Comparison of ENCODE assay signal across 21 cellular contexts in the genomic region with DNA sequence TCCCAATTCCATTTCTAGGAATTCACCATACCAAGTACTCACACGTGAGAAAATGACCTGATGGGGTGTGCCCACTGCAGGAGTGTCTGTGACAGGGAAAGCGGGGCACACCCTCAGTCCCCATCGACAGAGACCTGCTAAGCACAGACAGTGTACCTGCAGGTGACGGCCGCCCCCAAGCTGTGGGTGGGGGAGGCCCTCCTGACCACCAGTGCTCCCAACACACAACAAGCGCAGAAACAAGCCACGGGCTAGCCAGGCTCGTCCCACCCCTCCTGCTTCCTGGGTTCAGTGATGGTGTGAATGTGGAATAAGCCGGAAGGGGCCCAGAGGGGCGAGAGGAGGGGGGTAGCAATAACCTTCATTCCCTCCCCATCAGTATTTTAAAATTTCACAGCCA. TPM values are rescaled to one million over a fixed set of nuclear protein-coding genes. Genes with fewer than 3 reads are reported as not detected.
DNase-seq lines count a peak whose midpoint lies in the region; ATAC-seq and TF ChIP-seq lines count a peak whose summit lies in the region.
"Had no signal": no experiment of that assay in that cellular context is flagged by ENCODE, and none has a peak within 500 bp of the region (broad histone marks: within the 10 kb centered on the region; RNA-seq: fewer than 3 reads in every experiment).

No MANE protein-coding gene starts in this region.

- TF ChIP-seq RAD21 in HCT116 (IDR thresholded peaks at IDR 0.05; ENCODE audit: low read depth) (no peak), liver (IDR thresholded peaks at IDR 0.05) (no peak)

- no peak for DNase-seq in HCT116 (ENCODE audit: low read depth, low spot score)
- DNase-seq in body of pancreas = no peak
- no peak for DNase-seq in C1 segment of cervical spinal cord (lab: John Stamatoyannopoulos, UW)
- DNase-seq in H7 = no peak
- DNase-seq: activated gamma-delta T cell; activated T-cell treated with anti-CD3 and anti-CD28 coated beads for 4 hours; central memory CD4-positive, alpha-beta T cell; Kasumi-1; SIG-M5; stimulated activated CD4-positive, alpha-beta T cell treated with anti-CD3 and anti-CD28 coated beads, Interleukin-1b, Interleukin-23, amount 100 ng/mL, for 48 hours; stimulated activated naive CD4-positive, alpha-beta T cell treated with Interleukin-2 at 50 U/mL for 16 hours had no signal

- H3K9ac ChIP-seq in HCT116 (ENCODE audit: low read length) (no peak overlapping the region), liver (ENCODE audit: low read depth in 1 of 2, low read length in 2 of 2) (peak overlapping the region in 1 of 2 donors; percentile 12), skeletal muscle tissue (ENCODE audit: low read depth in 1 of 3, low read length in 3 of 3) (peak overlapping the region in 1 of 3 donors; percentile 64)

- TF ChIP-seq POLR2A in HCT116 (IDR thresholded peaks at IDR 0.05; ENCODE audit: borderline replicate concordance, extremely low read depth, insufficient read depth, insufficient read length) (no peak), body of pancreas (IDR thresholded peaks at IDR 0.05) (no peak), GM18505 (IDR thresholded peaks at IDR 0.05; ENCODE audit: borderline replicate concordance, extremely low read depth, insufficient read depth, insufficient read length) (no peak)

- peak overlapping the region; percentile 83 for H3K4me2 ChIP-seq in HCT116 (ENCODE audit: low read length)

- H3K4me1 ChIP-seq in HCT116 (ENCODE audit: control insufficient read depth in 1 of 2, insufficient read depth in 2 of 2, low read length in 2 of 2) = peaks cover 47 to 55% of the 10 kb centered on the region in 2 experiments
- H3K4me1 ChIP-seq in body of pancreas = peaks cover 44% of the 10 kb centered on the region
- H3K4me1 ChIP-seq in liver (ENCODE audit: control insufficient read depth in 4 of 4, insufficient read depth in 4 of 4, low read length in 3 of 4) = peaks cover 12 to 53% (median 42%) of the 10 kb centered on the region in 4 donors
- peaks cover 38 to 48% (median 45%) of the 10 kb centered on the region in 3 donors for H3K4me1 ChIP-seq in skeletal muscle tissue (ENCODE audit: control insufficient read depth in 3 of 3, insufficient read depth in 3 of 3, low read length in 3 of 3)

- H3K27ac ChIP-seq in HCT116 (ENCODE audit: low read depth, low read length) (no peak overlapping the region), body of pancreas (peak overlapping the region in 3 of 4 donors; percentile 77 to 90 (median 90)), liver (ENCODE audit: low read depth in 1 of 2, low read length in 2 of 2) (peak overlapping the region; percentile 63 to 88), skeletal muscle tissue (ENCODE audit: low read depth, low read length) (peak overlapping the region; percentile 0)
- H3K27ac ChIP-seq: foreskin keratinocyte had no signal

- H3K27me3 ChIP-seq in HCT116 (ENCODE audit: insufficient read depth, low read length) = no peaks in the 10 kb centered on the region
- no peaks in the 10 kb centered on the region for H3K27me3 ChIP-seq in body of pancreas
- H3K27me3 ChIP-seq in liver (ENCODE audit: control insufficient read depth in 4 of 4, insufficient read depth in 4 of 4, low read length in 3 of 4) = no peaks in the 10 kb centered on the region
- no peaks in the 10 kb centered on the region for H3K27me3 ChIP-seq in skeletal muscle tissue (ENCODE audit: control insufficient read depth in 3 of 3, insufficient read depth in 3 of 3, low read length in 3 of 3)
- no peaks in the 10 kb centered on the region for H3K27me3 ChIP-seq in H7 (ENCODE audit: control insufficient read depth, insufficient read depth, low read length)
- H3K27me3 ChIP-seq: BE2C, foreskin keratinocyte, pancreas, Peyer's patch had no signal

- no TSS peak for BruUV-seq in HCT116 (replicated peaks; lab: Mats Ljungman, UMichigan)

- POLR2A ChIA-PET in HCT116 (lab: Charles Lee) = interaction anchor here (0.6 kb wide), 1 partner anchor 87 kb away, joined by 4 read pairs; no protein-coding TSS in a partner anchor

- CTCF ChIA-PET in HCT116 (lab: Charles Lee) = interaction anchor here (1.0 to 2.5 kb wide), 8 partner anchors 10 to 175 kb away, joined by 3 to 22 read pairs (median 6); no protein-coding TSS in a partner anchor

- TF ChIP-seq CTCF in HCT116 (IDR thresholded peaks at IDR 0.05 in 2 of 3, conservative IDR thresholded peaks at IDR 0.05 in 1 of 3; ENCODE audit: borderline replicate concordance in 1 of 3, insufficient read depth in 1 of 3, low read depth in 2 of 3, low read length in 2 of 3) (no peak), body of pancreas (IDR thresholded peaks at IDR 0.05) (no peak), liver (IDR thresholded peaks at IDR 0.05; ENCODE audit: low read depth, low read length, missing input control) (no peak)

- peaks cover 38% of the 10 kb centered on the region; the same call in 1 of the 2 replicates for H4K20me1 ChIP-seq in HCT116 (ENCODE audit: insufficient read depth)

- RAD21 ChIA-PET in HCT116 (lab: Charles Lee; ENCODE audit: low non-redundant PET in 1 of 2, low total read pairs in 2 of 2, uncharacterized antibody in 2 of 2, unreplicated experiment in 2 of 2) = interaction anchor here in 1 of 2 experiments (1.0 kb wide), 1 partner anchor 175 kb away, joined by 3 read pairs; no protein-coding TSS in a partner anchor

- H3K36me3 ChIP-seq in HCT116 (ENCODE audit: control insufficient read depth in 1 of 2, insufficient read depth in 2 of 2, low read length in 2 of 2) = peaks cover 0 to 10% of the 10 kb centered on the region in 2 experiments; a peak in 2 of 4 replicates
- peaks cover 0 to 3% of the 10 kb centered on the region in 2 donors for H3K36me3 ChIP-seq in body of pancreas (replicated peaks in 1 of 2; ENCODE audit: insufficient read depth in 1 of 2, low read depth in 2 of 2)
- H3K36me3 ChIP-seq in liver (ENCODE audit: control insufficient read depth in 4 of 4, insufficient read depth in 3 of 4, low read depth in 1 of 4, low read length in 3 of 4) = peaks cover 4 to 14% (median 9%) of the 10 kb centered on the region in 4 donors
- H3K36me3 ChIP-seq in skeletal muscle tissue (ENCODE audit: control insufficient read depth in 3 of 3, insufficient read depth in 3 of 3, low read length in 3 of 3) = peaks cover 6 to 22% (median 18%) of the 10 kb centered on the region in 3 donors
- H3K36me3 ChIP-seq in H7 (replicated peaks; ENCODE audit: control insufficient read depth, insufficient read depth, low read length) = peaks cover 5% of the 10 kb centered on the region

- WGBS in body of pancreas, 2 donors = 34 to 60% methylated on average over 4 to 10 of the region's 10 CpGs
- 71% methylated on average over 10 of the region's 10 CpGs for WGBS in liver

- ATAC-seq in HCT116 (no peak), body of pancreas (no peak), GM18505 (IDR thresholded peaks at IDR 0.05; ENCODE audit: unreplicated experiment) (no peak), GM21390 (IDR thresholded peaks at IDR 0.05; ENCODE audit: unreplicated experiment) (no peak)

- H3K9me2 ChIP-seq in HCT116 (ENCODE audit: insufficient read depth) = no peaks in the 10 kb centered on the region

- no peak overlapping the region for H2AFZ ChIP-seq in HCT116 (ENCODE audit: low read depth, low read length, poor library complexity, severe bottlenecking)

- intact Hi-C loops in HCT116 (cut with micrococcal nuclease) (loop anchor here (1.0 to 2.0 kb wide), 3 partner anchors 32 to 174 kb away; a partner anchor contains a TSS), body of pancreas (cut with DNase I) (no loop called here)

- H3K79me2 ChIP-seq in HCT116 (ENCODE audit: insufficient read depth, low read length) = peaks cover 10% of the 10 kb centered on the region

- H3K9me3 ChIP-seq in HCT116 (ENCODE audit: control insufficient read depth in 1 of 2, insufficient read depth in 1 of 2, low read depth in 1 of 2, low read length in 2 of 2) (no peaks in the 10 kb centered on the region), body of pancreas (no peaks in the 10 kb centered on the region), liver (ENCODE audit: control insufficient read depth in 4 of 4, low read length in 3 of 4) (no peaks in the 10 kb centered on the region), skeletal muscle tissue (ENCODE audit: control insufficient read depth in 3 of 3, low read length in 3 of 3) (no peaks in the 10 kb centered on the region)
- H3K9me3 ChIP-seq: BE2C, HAP-1, pancreas, Peyer's patch had no signal

- no peak overlapping the region for H3K4me3 ChIP-seq in HCT116 (replicated peaks in 1 of 2; ENCODE audit: low read depth in 1 of 2, low read length in 2 of 2)
- H3K4me3 ChIP-seq in body of pancreas = no peak overlapping the region
- no peak overlapping the region for H3K4me3 ChIP-seq in liver (ENCODE audit: low read depth in 1 of 3, low read length in 3 of 3)
- H3K4me3 ChIP-seq in skeletal muscle tissue (ENCODE audit: low read length in 3 of 3) = no peak overlapping the region
- H3K4me3 ChIP-seq in H7 (ENCODE audit: insufficient read depth, low read depth, low read length) = no peak overlapping the region
- H3K4me3 ChIP-seq: GM12878 had no signal

TF ChIP-seq in HCT116, 20 proteins besides CTCF, POLR2A, EP300 and RAD21 (continues in another document):
- TF ChIP-seq, protein P1, sequence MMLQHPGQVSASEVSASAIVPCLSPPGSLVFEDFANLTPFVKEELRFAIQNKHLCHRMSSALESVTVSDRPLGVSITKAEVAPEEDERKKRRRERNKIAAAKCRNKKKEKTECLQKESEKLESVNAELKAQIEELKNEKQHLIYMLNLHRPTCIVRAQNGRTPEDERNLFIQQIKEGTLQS (IDR thresholded peaks at IDR 0.05) = no peak

TF ChIP-seq in liver, 16 proteins besides CTCF, POLR2A, EP300 and RAD21 (continues in another document):
- TF ChIP-seq HNF4G (IDR thresholded peaks at IDR 0.05) (no peak), GABPA (IDR thresholded peaks at IDR 0.05 in 1 of 2, conservative IDR thresholded peaks at IDR 0.05 in 1 of 2) (no peak), TAF1 (conservative IDR thresholded peaks at IDR 0.05) (no peak)

RNA-seq across cellular contexts. Expression of a gene that starts 31.9 kb away (rescaled TPM):
- total RNA-seq in HCT116 (2021; ENCODE audit: unreplicated experiment) (37.8 TPM), body of pancreas (10 to 100 TPM; 18.9 to 54.4 TPM), liver (10 to 100 TPM in 1 of 2 donors, 1 to 10 TPM in 1; 7.1 to 21.7 TPM), skeletal muscle tissue (11.5 TPM)
- 19.6 and 21.5 TPM in 2 replicates for polyA plus RNA-seq in HCT116 (2012)
- polyA plus RNA-seq in liver = 1 to 10 TPM; 6.3 to 8.9 TPM
- 12.2 and 13.3 TPM in 2 replicates for total RNA-seq in H7 (2014; rRNA removed; shearing (Covaris generic))
